8 cellular contexts compared by ENCODE assay signal in genomic region chr7:30135551-30136271, GRCh38. TPM values are rescaled to one million over a fixed set of nuclear protein-coding genes. Genes with fewer than 3 reads are reported as not detected.
DNase-seq lines count a peak whose midpoint lies in the region; ATAC-seq and TF ChIP-seq lines count a peak whose summit lies in the region.

No MANE protein-coding gene starts in this region.

- H3K4me3 ChIP-seq in CD8-positive, alpha-beta memory T cell (ENCODE audit: low read length): peak overlapping the region; percentile 83
- peak overlapping the region; percentile 98 for H3K4me3 ChIP-seq in left ventricle myocardium inferior

- peak overlapping the region in 7 of 8 donors; percentile 83 to 93 (median 90) for H3K27ac Mint-ChIP-seq in CD8-positive, alpha-beta memory T cell

- intact Hi-C loops in left ventricle myocardium inferior (cut with micrococcal nuclease): no loop called here
- intact Hi-C loops in posterior vena cava (cut with DNase I): no loop called here

- H3K4me1 ChIP-seq in CD8-positive, alpha-beta memory T cell (ENCODE audit: insufficient read depth, low read length): peaks cover 11% of the 10 kb centered on the region
- H3K4me1 ChIP-seq in left ventricle myocardium inferior: peaks cover 45% of the 10 kb centered on the region

- no peaks in the 10 kb centered on the region for H3K9me3 Mint-ChIP-seq in CD8-positive, alpha-beta memory T cell

- CTCF ChIA-PET in CD8-positive, alpha-beta memory T cell (lab: Charles Lee): interaction anchor here (0.9 kb wide), 1 partner anchor 10 kb away, joined by 3 read pairs; no protein-coding TSS in a partner anchor

- peaks cover 0 to 5% (median 0%) of the 10 kb centered on the region in 3 donors for H3K36me3 Mint-ChIP-seq in CD8-positive, alpha-beta memory T cell

- TF ChIP-seq CTCF in left ventricle myocardium inferior (IDR thresholded peaks at IDR 0.05; ENCODE audit: borderline replicate concordance): no peak

- H3K4me1 Mint-ChIP-seq in CD8-positive, alpha-beta memory T cell: peaks cover 5 to 26% (median 14%) of the 10 kb centered on the region in 3 donors

- DNase-seq in CD8-positive, alpha-beta memory T cell: peak; percentile 33 to 74 (median 44)
- DNase-seq in HT1080 (ENCODE audit: low read depth): peak; percentile 21
- peak; percentile 40 for DNase-seq in T follicular helper cell (ENCODE audit: low read depth)
- peak; percentile 58 for DNase-seq in left ventricle myocardium inferior
- DNase-seq in posterior vena cava (ENCODE audit: low spot score): peak; percentile 90
- no peak for DNase-seq in middle frontal gyrus (ENCODE audit: extremely low spot score, low spot score)

- peak; percentile 8 for ATAC-seq in GM19468 (IDR thresholded peaks at IDR 0.05; ENCODE audit: extremely low read depth, unreplicated experiment)

- H3K9me3 ChIP-seq in CD8-positive, alpha-beta memory T cell (ENCODE audit: low read length): no peaks in the 10 kb centered on the region
- H3K9me3 ChIP-seq in left ventricle myocardium inferior (replicated peaks): no peaks in the 10 kb centered on the region

- peaks cover 0 to 7% of the 10 kb centered on the region in 2 donors for H3K27me3 Mint-ChIP-seq in CD8-positive, alpha-beta memory T cell

- POLR2A ChIA-PET in CD8-positive, alpha-beta memory T cell (lab: Charles Lee): interaction anchor here (0.7 to 1.7 kb wide), 4 partner anchors 13 to 214 kb away, joined by 3 to 7 read pairs (median 6); partner anchors contain the start of gene FKBP14

- H3K27me3 ChIP-seq in CD8-positive, alpha-beta memory T cell (ENCODE audit: insufficient read depth, low read length, poor library complexity, severe bottlenecking): no peaks in the 10 kb centered on the region
- H3K27me3 ChIP-seq in left ventricle myocardium inferior (ENCODE audit: low read depth): no peaks in the 10 kb centered on the region

- no peaks in the 10 kb centered on the region for H3K36me3 ChIP-seq in CD8-positive, alpha-beta memory T cell (ENCODE audit: insufficient read depth, low read length)
- no peaks in the 10 kb centered on the region for H3K36me3 ChIP-seq in left ventricle myocardium inferior

- peak overlapping the region; percentile 90 to 97 (median 93) for H3K4me3 Mint-ChIP-seq in CD8-positive, alpha-beta memory T cell

- H3K27ac ChIP-seq in CD8-positive, alpha-beta memory T cell (ENCODE audit: low read depth, low read length): peak overlapping the region; percentile 44
- H3K27ac ChIP-seq in angular gyrus (ENCODE audit: low read depth, low read length): peak overlapping the region; percentile 98
- H3K27ac ChIP-seq in left ventricle myocardium inferior (replicated peaks): peak overlapping the region; percentile 96

RNA-seq across cellular contexts. Expression of gene MTURN, which starts 0.9 kb away (rescaled TPM):
- 1 to 10 TPM; 4.9 to 6.2 TPM for total RNA-seq in CD8-positive, alpha-beta memory T cell
- polyA plus RNA-seq in CD8-positive, alpha-beta memory T cell: 4.9 TPM
- 2.4 and 2.9 TPM in 2 replicates for total RNA-seq in HT1080 (2014; rRNA removed; shearing (Covaris generic))
- 4.3 and 5.6 TPM in 2 replicates for polyA plus RNA-seq in HT1080 (2015; cell fraction: cytosol; rRNA removed)
- polyA plus RNA-seq in HT1080 (2015; cell fraction: nucleus; rRNA removed): 5.5 and 8.8 TPM in 2 replicates
- total RNA-seq in left ventricle myocardium inferior (21.3 TPM), posterior vena cava (10 to 100 TPM; 61.7 to 76.1 TPM)

Comparison
In these comparisons a context has a peak if more than half of its experiments do, and no peak if none do; other contexts are left out.
1. H3K27ac ChIP-seq: peak in every context shown above with its lines; median percentile 98 in angular gyrus; 96 in left ventricle myocardium inferior; 44 in CD8-positive, alpha-beta memory T cell.